In the genomic region with DNA sequence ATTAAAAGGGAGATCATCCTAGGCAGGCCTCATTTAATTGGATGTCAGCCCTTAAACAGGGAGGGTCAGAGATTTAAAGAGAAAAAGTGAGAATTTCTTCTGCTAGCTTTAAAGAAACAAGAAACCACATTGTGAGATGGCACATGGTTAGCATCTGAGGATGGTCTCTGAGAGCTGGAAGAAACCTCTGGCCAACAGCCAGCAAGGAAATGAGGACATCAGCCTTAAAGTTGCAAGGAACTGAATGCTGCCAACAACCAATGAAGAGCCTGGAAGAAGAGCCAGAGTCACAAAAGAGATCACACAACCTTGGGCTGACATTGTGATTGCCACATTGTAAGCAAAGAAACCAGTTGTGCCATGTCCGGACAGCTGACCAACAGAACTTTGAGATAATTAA, we compare ENCODE assay signal across 18 cellular contexts. TPM values are rescaled to one million over a fixed set of nuclear protein-coding genes. Genes with fewer than 3 reads are reported as not detected.
DNase-seq lines count a peak whose midpoint lies in the region; ATAC-seq and TF ChIP-seq lines count a peak whose summit lies in the region.
"Had no signal": no experiment of that assay in that cellular context is flagged by ENCODE, and none has a peak within 500 bp of the region (broad histone marks: within the 10 kb centered on the region; RNA-seq: fewer than 3 reads in every experiment).

No MANE protein-coding gene starts in this region.

- H2BK120ac ChIP-seq in mesenchymal stem cell (ENCODE audit: low read depth, low read length) = no peak overlapping the region

- H3K4me1 ChIP-seq in mesenchymal stem cell (ENCODE audit: control insufficient read depth, insufficient read depth, low read depth, low read length) = no peaks in the 10 kb centered on the region
- H3K4me1 ChIP-seq: pancreas, SJCRH30, thyroid gland had no signal

- no peak overlapping the region for H2AFZ ChIP-seq in mesenchymal stem cell (ENCODE audit: low read depth, low read length)
- H2AFZ ChIP-seq: GM23338, hepatocyte had no signal

- no peak overlapping the region for H2BK5ac ChIP-seq in mesenchymal stem cell (ENCODE audit: low read depth, low read length, poor library complexity, severe bottlenecking)

- no peak overlapping the region for H3K14ac ChIP-seq in mesenchymal stem cell (ENCODE audit: low read length in 2 of 2)

- no peak overlapping the region for H2AK5ac ChIP-seq in mesenchymal stem cell (ENCODE audit: low read length, severe bottlenecking)

- no peak for ATAC-seq in GM19397 (IDR thresholded peaks at IDR 0.05; ENCODE audit: unreplicated experiment)
- no peak for ATAC-seq in activated naive CD4-positive, alpha-beta T cell treated with anti-CD3 and anti-CD28 coated beads, Interleukin-2, amount 50 U/mL, for 72 hours
- ATAC-seq: GM23338, pancreas had no signal

- no peak overlapping the region for H3K4me2 ChIP-seq in mesenchymal stem cell (ENCODE audit: low read length, poor library complexity, severe bottlenecking)
- H3K4me2 ChIP-seq: BLaER1 treated with 17β-estradiol and CSF1 and Interleukin-3, amounts not matched to agents 10 nM and 100 nM; GM23338; hepatocyte had no signal

- no peaks in the 10 kb centered on the region for H3K9me3 ChIP-seq in mesenchymal stem cell (ENCODE audit: control insufficient read depth, low read length)
- H3K9me3 ChIP-seq: pancreas, SJCRH30, thyroid gland had no signal

- no peak overlapping the region for H3K9ac ChIP-seq in mesenchymal stem cell (ENCODE audit: low read length)
- H3K9ac ChIP-seq: BLaER1 treated with 17β-estradiol and CSF1 and Interleukin-3, amounts not matched to agents 10 nM and 100 nM had no signal

- no peaks in the 10 kb centered on the region for H3K79me1 ChIP-seq in mesenchymal stem cell (replicated peaks; ENCODE audit: low read length, poor library complexity, severe bottlenecking)

- DNase-seq in HFF-Myc (ENCODE audit: extremely low read depth, low read depth) (peak; percentile 81), NOMO-1 (lab: John Stamatoyannopoulos, UW; ENCODE audit: unreplicated experiment in 2 of 2) (peak; percentile 71 to 74), choroid plexus epithelial cell (ENCODE audit: low read depth) (peak; percentile 83), mesenchymal stem cell (peak; percentile 59), substantia nigra (lab: John Stamatoyannopoulos, UW) (no peak)
- no peak for DNase-seq in activated naive CD4-positive, alpha-beta T cell treated with anti-CD3 and anti-CD28 coated beads, Interleukin-2, amount 50 U/mL, for 72 hours (ENCODE audit: low spot score in 2 of 2)
- DNase-seq: activated CD4-positive, alpha-beta T cell treated with anti-CD3 and anti-CD28 coated beads, Interleukin-2, amount 50 U/mL, for 4 hours; activated naive CD8-positive, alpha-beta T cell treated with anti-CD3 and anti-CD28 coated beads, Interleukin-2, amount 10 ng/mL, durations not matched to agents 7 days and 5 days; activated T-cell treated with anti-CD3 and anti-CD28 coated beads, Interleukin-2, amount 50 U/mL, for 1 hour; kidney glomerular epithelial cell; NCI-H1105; pancreas; SJCRH30; thyroid gland had no signal

- no peak overlapping the region for H3K4me3 ChIP-seq in HFF-Myc (replicated peaks; ENCODE audit: low read depth, low read length)
- no peak overlapping the region for H3K4me3 ChIP-seq in choroid plexus epithelial cell (ENCODE audit: low read depth, low read length)
- no peak overlapping the region for H3K4me3 ChIP-seq in mesenchymal stem cell (ENCODE audit: insufficient read depth in 1 of 2, low read depth in 1 of 2, low read length in 2 of 2)
- H3K4me3 ChIP-seq: BLaER1 treated with 17β-estradiol and CSF1 and Interleukin-3, amounts not matched to agents 10 nM and 100 nM; GM23338; hepatocyte; pancreas; SJCRH30; thyroid gland had no signal

- no peaks in the 10 kb centered on the region for H3K27me3 ChIP-seq in mesenchymal stem cell (ENCODE audit: control insufficient read depth in 1 of 2, insufficient read depth in 1 of 2, low read length in 2 of 2)
- H3K27me3 ChIP-seq: hepatocyte, pancreas, SJCRH30, thyroid gland had no signal

- H3K4ac ChIP-seq in mesenchymal stem cell (ENCODE audit: low read depth in 1 of 2, low read length in 2 of 2) = no peak overlapping the region

- H4K91ac ChIP-seq in mesenchymal stem cell (ENCODE audit: low read length) = no peak overlapping the region

- peak overlapping the region in 1 of 2 experiments; percentile 42 for H2BK12ac ChIP-seq in mesenchymal stem cell (ENCODE audit: low read length in 2 of 2)

- H3K27ac ChIP-seq in mesenchymal stem cell (ENCODE audit: low read length, poor library complexity, severe bottlenecking) (no peak overlapping the region), substantia nigra (ENCODE audit: low read depth, low read length, poor library complexity, severe bottlenecking) (no peak overlapping the region)
- H3K27ac ChIP-seq: BLaER1 treated with 17β-estradiol and CSF1 and Interleukin-3, amounts not matched to agents 10 nM and 100 nM; hepatocyte; pancreas; SJCRH30; thyroid gland had no signal

- TF ChIP-seq CTCF in HFF-Myc (IDR thresholded peaks at IDR 0.05; ENCODE audit: low read depth, low read length, missing control alignments) (no peak), choroid plexus epithelial cell (conservative IDR thresholded peaks at IDR 0.05; ENCODE audit: low read depth, low read length) (no peak)

- H3K23ac ChIP-seq in mesenchymal stem cell (ENCODE audit: low read length in 2 of 2) = no peak overlapping the region

- peak overlapping the region in 1 of 2 experiments; percentile 7 for H3K18ac ChIP-seq in mesenchymal stem cell (ENCODE audit: low read depth in 1 of 2, low read length in 2 of 2)

- peaks cover 0 to 5% of the 10 kb centered on the region in 2 donors for H3K36me3 Mint-ChIP-seq in activated naive CD4-positive, alpha-beta T cell treated with anti-CD3 and anti-CD28 coated beads, Interleukin-2, amount 50 U/mL, for 72 hours
- H3K36me3 Mint-ChIP-seq: activated naive CD8-positive, alpha-beta T cell treated with anti-CD3 and anti-CD28 coated beads, Interleukin-2, amount 10 ng/mL, durations not matched to agents 7 days and 5 days had no signal

- no peak overlapping the region for H2BK15ac ChIP-seq in mesenchymal stem cell (ENCODE audit: low read depth, poor library complexity, severe bottlenecking)

- H3K9me3 Mint-ChIP-seq in activated naive CD4-positive, alpha-beta T cell treated with anti-CD3 and anti-CD28 coated beads, Interleukin-2, amount 50 U/mL, for 72 hours = no peaks in the 10 kb centered on the region

- no peaks in the 10 kb centered on the region for H3K36me3 ChIP-seq in mesenchymal stem cell (ENCODE audit: control insufficient read depth in 1 of 2, insufficient read depth in 2 of 2, low read depth in 1 of 2, low read length in 2 of 2)
- H3K36me3 ChIP-seq: BLaER1 treated with 17β-estradiol and CSF1 and Interleukin-3, amounts not matched to agents 10 nM and 100 nM; pancreas; SJCRH30; thyroid gland had no signal

- H4K8ac ChIP-seq in mesenchymal stem cell (ENCODE audit: low read length) = no peak overlapping the region

- 86% methylated on average over 1 of the region's 1 CpG for WGBS in mesenchymal stem cell

- no peak overlapping the region for H3K27ac Mint-ChIP-seq in activated naive CD4-positive, alpha-beta T cell treated with anti-CD3 and anti-CD28 coated beads, Interleukin-2, amount 50 U/mL, for 72 hours
- H3K27ac Mint-ChIP-seq: activated naive CD8-positive, alpha-beta T cell treated with anti-CD3 and anti-CD28 coated beads, Interleukin-2, amount 10 ng/mL, durations not matched to agents 7 days and 5 days; GM23338 had no signal

RNA-seq across cellular contexts. Expression of a gene that starts 17.5 kb away (rescaled TPM):
- polyA plus RNA-seq in mesenchymal stem cell (2013, experiment 1 of 2) = 42.4 TPM
- polyA plus RNA-seq in mesenchymal stem cell (2013, experiment 2 of 2) = 39.5 TPM
- 1 to 10 TPM; 4.9 to 8.2 TPM for total RNA-seq in activated naive CD4-positive, alpha-beta T cell treated with anti-CD3 and anti-CD28 coated beads, Interleukin-2, amount 50 U/mL, for 72 hours

Comparison
In these comparisons a context has a peak if more than half of its experiments do, and no peak if none do; other contexts are left out.
1. DNase-seq: peak in HFF-Myc (single experiment), NOMO-1 (2 of 2), choroid plexus epithelial cell (single experiment) and mesenchymal stem cell (single experiment); none in substantia nigra (0 of 49) and activated naive CD4-positive, alpha-beta T cell treated with anti-CD3 and anti-CD28 coated beads, Interleukin-2, amount 50 U/mL, for 72 hours (0 of 2).